Comparison of ENCODE assay signal across 24 cellular contexts in the genomic region with DNA sequence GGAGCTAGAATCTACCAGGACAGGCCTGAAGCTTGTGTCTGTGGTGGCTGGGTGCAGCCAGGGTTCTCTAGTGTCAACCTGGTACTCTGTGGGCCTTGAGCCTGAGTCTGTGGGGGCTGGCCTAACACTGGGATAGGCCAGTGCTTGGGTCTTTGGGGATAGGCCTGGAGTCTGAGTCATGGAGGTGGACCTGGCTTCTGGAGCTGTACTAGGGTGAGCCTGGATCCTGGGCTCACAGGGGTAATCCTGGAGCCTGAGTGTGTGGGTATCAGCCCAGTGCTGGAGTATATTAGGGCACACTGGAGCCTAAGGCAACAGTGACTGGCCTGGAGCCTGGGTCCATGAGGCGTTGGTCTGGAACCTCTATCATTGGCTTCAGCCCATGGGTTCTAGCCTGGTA.
"Had no signal": no experiment of that assay in that cellular context is flagged by ENCODE, and none has a peak within 500 bp of the region (broad histone marks: within the 10 kb centered on the region; RNA-seq: fewer than 3 reads in every experiment).

No MANE protein-coding gene starts in this region.

- DNase-seq: hypothalamus; immature natural killer cell; mesendoderm; naive B cell; natural killer cell; nephron progenitor cell; ovary; retina; stimulated activated CD4-positive, alpha-beta T cell treated with anti-CD3 and anti-CD28 coated beads, Interleukin-12 subunit alpha, Interleukin-12 subunit beta, amount 100 ng/mL, for 4 hours; stimulated activated CD4-positive, alpha-beta T cell treated with anti-CD3 and anti-CD28 coated beads, Interleukin-15, amount 100 ng/mL, for 24 hours; stimulated activated CD4-positive, alpha-beta T cell treated with anti-CD3 and anti-CD28 coated beads, Interleukin-2, amount 100 ng/mL, for 24 hours; stimulated activated CD4-positive, alpha-beta T cell treated with anti-CD3 and anti-CD28 coated beads, Interleukin-4, amount 100 ng/mL, for 1 hour; stimulated activated naive B cell treated with anti-CD40 and anti-IgM and Interleukin-4, amounts not matched to agents 10 μg/mL and 1 μg/mL and 100 μg/mL, for 72 hours; stimulated activated naive CD8-positive, alpha-beta T cell treated with anti-CD3 and anti-CD28 coated beads, Interleukin-15, Interleukin-2, amounts not matched to agents 100 U/mL and 50 U/mL, for 24 hours; stomach; testis; thyroid gland; transverse colon; upper lobe of left lung had no signal

- H3K27me3 ChIP-seq: neural progenitor cell, ovary, stomach, testis, thyroid gland, transverse colon, upper lobe of left lung had no signal

- ATAC-seq: left lobe of liver; natural killer cell; sciatic nerve; stimulated activated naive B cell treated with anti-CD40 and anti-IgM and Interleukin-4, amounts not matched to agents 10 μg/mL and 1 μg/mL and 100 μg/mL, for 72 hours; stimulated activated naive CD8-positive, alpha-beta T cell treated with anti-CD3 and anti-CD28 coated beads, Interleukin-15, Interleukin-2, amounts not matched to agents 100 U/mL and 50 U/mL, for 24 hours had no signal

- H2AFZ ChIP-seq: neural progenitor cell had no signal

- H3K9ac ChIP-seq: neural progenitor cell had no signal

- H3K36me3 ChIP-seq: neural progenitor cell, ovary, stomach, thyroid gland, transverse colon, upper lobe of left lung had no signal

- H3K9me3 ChIP-seq: ovary, testis, thyroid gland, transverse colon had no signal

- H3K4me1 ChIP-seq: stomach, testis, thyroid gland, transverse colon, upper lobe of left lung had no signal

- H3K4me2 ChIP-seq: neural progenitor cell had no signal

- H3K4me3 ChIP-seq: lung, neural progenitor cell, ovary, skin epidermis, stomach, testis, thyroid gland, transverse colon, upper lobe of left lung had no signal

- H3K27ac ChIP-seq: neural progenitor cell, ovary, skin epidermis, stomach, testis, thyroid gland, transverse colon, upper lobe of left lung had no signal
